In genomic region chr5:172959824-172960799, GRCh38 we compare ENCODE assay signal across 8 cellular contexts. TPM values are rescaled to one million over a fixed set of nuclear protein-coding genes. Genes with fewer than 3 reads are reported as not detected.
DNase-seq lines count a peak whose midpoint lies in the region; ATAC-seq and TF ChIP-seq lines count a peak whose summit lies in the region.

No MANE protein-coding gene starts in this region.

- peak overlapping the region; percentile 90 for H3K4me3 ChIP-seq in BLaER1
- peak overlapping the region; percentile 96 for H3K4me3 ChIP-seq in MG63

- peak overlapping the region; percentile 88 for H3K27ac ChIP-seq in BLaER1

- peak overlapping the region; percentile 93 for H3K9ac ChIP-seq in BLaER1

- peaks cover 28 to 34% of the 10 kb centered on the region in 2 donors for H3K4me1 Mint-ChIP-seq in natural killer cell

- H3K27me3 ChIP-seq in BLaER1 (no peaks in the 10 kb centered on the region), MG63 (no peaks in the 10 kb centered on the region)

- H3K27me3 Mint-ChIP-seq in natural killer cell (ENCODE audit: low read depth in 2 of 2) = no peaks in the 10 kb centered on the region

- peak overlapping the region; percentile 94 to 97 for H3K27ac Mint-ChIP-seq in natural killer cell

- DNase-seq in MG63 = no peak
- DNase-seq in dermis blood vessel endothelial cell = peak; percentile 33
- DNase-seq in natural killer cell = no peak
- no peak for DNase-seq in GM20000 (ENCODE audit: low spot score)
- no peak for DNase-seq in kidney glomerular epithelial cell (lab: John Stamatoyannopoulos, UW)
- DNase-seq in NCI-H82 (lab: John Stamatoyannopoulos, UW) = no peak

- H3K36me3 ChIP-seq in BLaER1 (peaks cover 31% of the 10 kb centered on the region), MG63 (peaks cover 41% of the 10 kb centered on the region)

- H3K9me3 Mint-ChIP-seq in natural killer cell = no peaks in the 10 kb centered on the region

- ATAC-seq in natural killer cell (no peak), HG02588 (IDR thresholded peaks at IDR 0.05; ENCODE audit: unreplicated experiment) (no peak)

- intact Hi-C loops in natural killer cell (cut with micrococcal nuclease) = loop anchor here (1.0 kb wide), 2 partner anchors 23 to 96 kb away; partner anchors contain the start of genes ATP6V0E1 and CREBRF

- H4K20me1 ChIP-seq in BLaER1 = no peaks in the 10 kb centered on the region

- peak overlapping the region; percentile 97 for H3K4me2 ChIP-seq in BLaER1

- no peaks in the 10 kb centered on the region for H3K36me3 Mint-ChIP-seq in natural killer cell

- H3K9me3 ChIP-seq in BLaER1 (no peaks in the 10 kb centered on the region), MG63 (no peaks in the 10 kb centered on the region)

- TF ChIP-seq CTCF in natural killer cell (IDR thresholded peaks at IDR 0.05) (no peak), GM20000 (IDR thresholded peaks at IDR 0.05; ENCODE audit: extremely low read depth, missing control alignments) (no peak)

- H3K4me1 ChIP-seq in BLaER1 = peaks cover 48% of the 10 kb centered on the region

- peak overlapping the region; percentile 96 for H3K4me3 Mint-ChIP-seq in natural killer cell

RNA-seq across cellular contexts. Expression of gene RPL26L1, which starts 0.9 kb away (rescaled TPM):
- total RNA-seq in MG63 (2014; rRNA removed; shearing (Covaris generic); ENCODE audit: low replicate concordance) = 132 and 142 TPM in 2 replicates
- total RNA-seq in dermis blood vessel endothelial cell = 28.4 and 31.4 TPM in 2 replicates
- total RNA-seq in natural killer cell = 10 to 100 TPM; 11.2 to 12.4 (median 12.1) TPM

RNA-seq across cellular contexts. Expression of gene ATP6V0E1, which starts 23.5 kb away (rescaled TPM):
- 296 and 325 TPM in 2 replicates for total RNA-seq in MG63 (2014; rRNA removed; shearing (Covaris generic); ENCODE audit: low replicate concordance)
- total RNA-seq in dermis blood vessel endothelial cell (213 and 253 TPM in 2 replicates), natural killer cell (100 to 1,000 TPM; 101 to 141 (median 103) TPM)
